Comparison of ENCODE assay signal across 8 cellular contexts in the genomic region with DNA sequence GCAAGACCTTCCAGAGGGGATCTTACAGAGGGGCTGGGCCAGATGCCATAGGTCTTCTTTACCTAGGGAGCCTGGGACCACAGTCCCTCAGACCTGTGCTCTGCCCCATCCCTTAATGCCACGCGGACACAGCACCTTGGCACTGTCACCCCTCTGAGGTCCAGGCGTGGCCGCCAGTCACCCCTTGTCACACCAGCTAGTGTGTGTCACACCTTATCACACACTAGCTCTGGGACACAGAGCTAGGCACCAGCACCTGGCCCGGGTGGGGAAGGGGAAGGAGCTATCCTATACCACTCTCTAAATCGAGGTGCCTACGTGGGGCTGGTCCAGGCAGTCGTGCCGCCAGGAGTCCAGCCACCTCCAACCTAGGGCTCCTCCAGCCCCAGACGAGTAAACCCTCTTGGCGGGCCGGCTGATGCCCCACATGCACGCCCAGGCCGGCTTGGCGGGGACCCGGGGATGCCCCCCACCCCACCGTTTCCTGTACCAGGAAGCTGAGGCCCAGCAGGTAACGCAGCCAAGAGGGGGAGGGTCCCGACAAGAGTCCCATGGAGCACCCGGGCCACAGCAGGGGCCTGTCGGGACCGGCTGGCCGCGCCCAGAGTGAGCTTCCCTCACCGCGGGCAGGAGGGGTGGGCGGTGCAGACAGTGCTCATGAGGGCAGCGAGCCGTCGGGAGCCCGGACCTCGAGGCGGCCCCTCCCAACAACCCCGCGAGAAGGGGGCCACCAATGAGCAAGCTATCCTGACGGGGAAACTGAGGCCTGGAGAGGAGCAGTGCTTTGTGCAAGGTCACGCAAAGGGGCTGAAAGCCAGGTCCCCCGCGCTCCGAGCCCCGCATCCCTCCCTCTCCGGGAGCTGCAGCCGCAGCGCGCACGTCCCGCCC. TPM values are rescaled to one million over a fixed set of nuclear protein-coding genes. Genes with fewer than 3 reads are reported as not detected.
DNase-seq lines count a peak whose midpoint lies in the region; ATAC-seq and TF ChIP-seq lines count a peak whose summit lies in the region.

No MANE protein-coding gene starts in this region.

- no peaks in the 10 kb centered on the region for H3K9me3 Mint-ChIP-seq in brain

- H3K27ac ChIP-seq in C4-2B (peak overlapping the region; percentile 77), RWPE2 (ENCODE audit: poor library complexity, severe bottlenecking) (peak overlapping the region; percentile 64)

- H3K27ac Mint-ChIP-seq in brain: no peak overlapping the region

- H3K4me1 Mint-ChIP-seq in brain: peaks cover 9% of the 10 kb centered on the region

- H3K27me3 Mint-ChIP-seq in brain: peaks cover 40% of the 10 kb centered on the region

- peak overlapping the region; percentile 58 to 84 (median 74) for H3K4me3 Mint-ChIP-seq in brain

- H3K9me3 ChIP-seq in RWPE2 (ENCODE audit: severe bottlenecking): no peaks in the 10 kb centered on the region

- ATAC-seq in GM21825 (IDR thresholded peaks at IDR 0.05; ENCODE audit: unreplicated experiment): peak; percentile 4
- ATAC-seq in RWPE2 (ENCODE audit: low read depth): peak; percentile 60

- H3K36me3 Mint-ChIP-seq in brain: no peaks in the 10 kb centered on the region

- no peaks in the 10 kb centered on the region for H3K27me3 ChIP-seq in RWPE2 (ENCODE audit: insufficient read depth, poor library complexity, severe bottlenecking)

- DNase-seq in RWPE2 (ENCODE audit: low spot score) (no peak), islet precursor cell (peak; percentile 85), superior temporal gyrus (ENCODE audit: extremely low spot score) (no peak), KG1 (lab: John Stamatoyannopoulos, UW) (no peak)
- peak; percentile 26 for DNase-seq in stimulated activated CD4-positive, alpha-beta T cell treated with anti-CD3 and anti-CD28 coated beads, Interleukin-4, amount 100 ng/mL, for 1 hour

- 0 out of 2 replicates have a peak, but pooled peaks cover 11% of the 10 kb centered on the region for H3K36me3 ChIP-seq in RWPE2 (ENCODE audit: low read depth)

- peaks cover 17% of the 10 kb centered on the region for H3K4me1 ChIP-seq in RWPE2 (ENCODE audit: insufficient read depth, poor library complexity, severe bottlenecking)

- TF ChIP-seq CTCF in C4-2B (conservative IDR thresholded peaks at IDR 0.05) (no peak), RWPE2 (IDR thresholded peaks at IDR 0.05; ENCODE audit: poor library complexity, severe bottlenecking) (no peak), brain (conservative IDR thresholded peaks at IDR 0.05) (no peak)

- H3K4me3 ChIP-seq in RWPE2 (ENCODE audit: severe bottlenecking): peak overlapping the region; percentile 95

RNA-seq across cellular contexts. Expression of a gene that starts 0.6 kb away (rescaled TPM):
- polyA plus RNA-seq in brain (ENCODE audit: insufficient read depth, low read depth, low replicate concordance): 4.4 TPM

Comparison
In these comparisons a context has a peak if more than half of its experiments do, and no peak if none do; other contexts are left out.
1. DNase-seq: peak in islet precursor cell (single experiment) and stimulated activated CD4-positive, alpha-beta T cell treated with anti-CD3 and anti-CD28 coated beads, Interleukin-4, amount 100 ng/mL, for 1 hour (single experiment); none in RWPE2 (single experiment), superior temporal gyrus (single experiment) and KG1 (single experiment).